Comparison of ENCODE assay signal across 25 cellular contexts in genomic region chr13:100835695-100836094, GRCh38.
"Had no signal": no experiment of that assay in that cellular context is flagged by ENCODE, and none has a peak within 500 bp of the region (broad histone marks: within the 10 kb centered on the region; RNA-seq: fewer than 3 reads in every experiment).

No MANE protein-coding gene starts in this region.

- H3K27me3 ChIP-seq: ascending aorta, SJSA1 had no signal

- H3K36me3 ChIP-seq: ascending aorta, SJSA1 had no signal

- H3K27ac ChIP-seq: ascending aorta, SJSA1 had no signal

- FAIRE-seq: K562 had no signal

- DNase-seq: activated CD4-positive, alpha-beta T cell treated with anti-CD3 and anti-CD28 coated beads for 4 hours; activated CD8-positive, alpha-beta memory T cell treated with anti-CD3 and anti-CD28 coated beads, Interleukin-2, amount 50 U/mL, for 4 hours; activated CD8-positive, alpha-beta T cell treated with anti-CD3 and anti-CD28 coated beads for 36 hours; activated naive CD4-positive, alpha-beta T cell treated with Interleukin-2 at 50 U/mL for 16 hours; activated naive CD8-positive, alpha-beta T cell treated with anti-CD3 and anti-CD28 coated beads, Interleukin-2, amount 50 U/mL, for 24 hours; amniotic stem cell; cerebellar nuclear complex; Karpas-422; NCI-H1048; NCI-H1417 treated with DMSO at 0.1 percent for 48 hours; NCI-H1694; NCI-H2029; NCI-H2107; NCI-H2171 treated with DMSO at 0.1 percent for 48 hours; NCI-H226; NCI-H526; NCI-H774; RPMI8226; SHP77 had no signal

- H3K9me3 ChIP-seq: ascending aorta, SJSA1 had no signal

- H3K4me1 ChIP-seq: ascending aorta, SJSA1 had no signal

- H3K4me3 ChIP-seq: ascending aorta, K562, SJSA1 had no signal

- ATAC-seq: activated CD4-positive, CD25-positive, alpha-beta regulatory T cell treated with anti-CD3 and anti-CD28 coated beads, Interleukin-2, amount 50 U/mL, for 24 hours; activated CD8-positive, alpha-beta T cell treated with anti-CD3 and anti-CD28 coated beads for 36 hours; activated naive CD4-positive, alpha-beta T cell treated with anti-CD3 and anti-CD28 coated beads, Interleukin-2, amount 50 U/mL, for 72 hours; activated naive CD8-positive, alpha-beta T cell treated with anti-CD3 and anti-CD28 coated beads, Interleukin-2, amount 50 U/mL, for 24 hours; K562; Panc1 had no signal
